16 cellular contexts compared by ENCODE assay signal in genomic region chr11:116563713-116564050, GRCh38.
DNase-seq lines count a peak whose midpoint lies in the region; ATAC-seq, FAIRE-seq and TF ChIP-seq lines count a peak whose summit lies in the region.
"Had no signal": no experiment of that assay in that cellular context is flagged by ENCODE, and none has a peak within 500 bp of the region (broad histone marks: within the 10 kb centered on the region; RNA-seq: fewer than 3 reads in every experiment).

No MANE protein-coding gene starts in this region.

- H3K27me3 ChIP-seq in Caco-2 (replicated peaks; ENCODE audit: control insufficient read depth, insufficient read depth, low read length) (no peaks in the 10 kb centered on the region), left lung (no peaks in the 10 kb centered on the region), osteoblast (ENCODE audit: insufficient read depth, low read length) (no peaks in the 10 kb centered on the region)

- no peak for TF ChIP-seq EP300 in A549 (IDR thresholded peaks at IDR 0.05)

- H3K9me3 Mint-ChIP-seq in Caco-2 (ENCODE audit: unreplicated experiment): peaks cover 10% of the 10 kb centered on the region
- H3K9me3 Mint-ChIP-seq: CD4-positive, alpha-beta T cell had no signal

- CTCF ChIA-PET in A549 (lab: Yijun Ruan, JAX): interaction anchor here (1.9 kb wide), 1 partner anchor 11 kb away, joined by 4 read pairs; no protein-coding TSS in a partner anchor
- CTCF ChIA-PET in Caco-2 (lab: Charles Lee): interaction anchor here (0.5 to 1.0 kb wide), 5 partner anchors 16 to 644 kb away, joined by 3 to 4 read pairs (median 3); no protein-coding TSS in a partner anchor

- H3K4me2 ChIP-seq in A549 (peak overlapping the region; percentile 73), osteoblast (ENCODE audit: insufficient read depth, low read length) (no peak overlapping the region)

- BruUV-seq in Caco-2 (replicated peaks; lab: Mats Ljungman, UMichigan): no TSS peak

- H2AFZ ChIP-seq in osteoblast (ENCODE audit: low read length): no peak overlapping the region

- peak overlapping the region; percentile 1 for H3K4me3 Mint-ChIP-seq in Caco-2 (ENCODE audit: unreplicated experiment)
- H3K4me3 Mint-ChIP-seq: B cell; CD4-positive, alpha-beta T cell; H9; IgD-negative memory B cell had no signal

- ATAC-seq in A549 (peak; percentile 64 to 67), left lung (peak; percentile 49), HG02798 (IDR thresholded peaks at IDR 0.05; ENCODE audit: poor library complexity, unreplicated experiment) (no peak)

- H3K27me3 Mint-ChIP-seq in Caco-2 (ENCODE audit: insufficient read depth, unreplicated experiment): no peaks in the 10 kb centered on the region

- no peaks in the 10 kb centered on the region for H3K79me2 ChIP-seq in osteoblast (ENCODE audit: insufficient read depth, low read length)

- no peaks in the 10 kb centered on the region for H4K20me1 ChIP-seq in osteoblast (ENCODE audit: insufficient read depth, low read length)

- H3K36me3 ChIP-seq in Caco-2 (ENCODE audit: control insufficient read depth, insufficient read depth, low read length): no peaks in the 10 kb centered on the region
- no peaks in the 10 kb centered on the region for H3K36me3 ChIP-seq in left lung
- H3K36me3 ChIP-seq in osteoblast (ENCODE audit: insufficient read depth, low read length): no peaks in the 10 kb centered on the region

- intact Hi-C loops in Caco-2 (cut with micrococcal nuclease; ENCODE audit: unreplicated experiment) (no loop called here), left lung (cut with DNase I) (no loop called here)

- H3K4me1 Mint-ChIP-seq in Caco-2 (ENCODE audit: low read depth, unreplicated experiment): peaks cover 10% of the 10 kb centered on the region
- H3K4me1 Mint-ChIP-seq: B cell had no signal

- FAIRE-seq in A549 (lab: Jason Lieb, UNC): no peak

- H3K4me3 ChIP-seq in A549: no peak overlapping the region
- no peak overlapping the region for H3K4me3 ChIP-seq in Caco-2 (ENCODE audit: low read depth, low read length)
- no peak overlapping the region for H3K4me3 ChIP-seq in astrocyte of the spinal cord (ENCODE audit: low read depth, low read length)
- H3K4me3 ChIP-seq in left lung: no peak overlapping the region
- H3K4me3 ChIP-seq in osteoblast (ENCODE audit: insufficient read depth, low read length): no peak overlapping the region
- H3K4me3 ChIP-seq: SK-N-MC had no signal

- H3K9me3 ChIP-seq in A549 (no peaks in the 10 kb centered on the region), Caco-2 (no peaks in the 10 kb centered on the region), left lung (peaks cover 0 to 6% of the 10 kb centered on the region in 2 donors), osteoblast (ENCODE audit: low read depth, low read length) (no peaks in the 10 kb centered on the region)

- TF ChIP-seq POLR2A in A549 (IDR thresholded peaks at IDR 0.05; ENCODE audit: low read length): no peak

- TF ChIP-seq CTCF in A549 (IDR thresholded peaks at IDR 0.05) (no peak), Caco-2 (IDR thresholded peaks at IDR 0.05; ENCODE audit: insufficient read depth in 1 of 2, low read depth in 1 of 2, low read length in 1 of 2, severe bottlenecking in 1 of 2, unreplicated experiment in 1 of 2) (no peak), astrocyte of the spinal cord (IDR thresholded peaks at IDR 0.05; ENCODE audit: low read depth, low read length) (no peak), left lung (IDR thresholded peaks at IDR 0.05) (no peak), osteoblast (IDR thresholded peaks at IDR 0.05; ENCODE audit: extremely low read depth, low read depth, low read length) (no peak)

- peak overlapping the region; percentile 49 to 55 for H3K27ac ChIP-seq in A549
- H3K27ac ChIP-seq in left lung: no peak overlapping the region
- no peak overlapping the region for H3K27ac ChIP-seq in osteoblast (ENCODE audit: low read depth, low read length)
- H3K27ac ChIP-seq: SK-N-MC had no signal

- H3K27ac Mint-ChIP-seq in Caco-2 (ENCODE audit: unreplicated experiment): no peak overlapping the region
- H3K27ac Mint-ChIP-seq: B cell; CD4-positive, alpha-beta T cell; H9; IgD-negative memory B cell had no signal

- H3K4me1 ChIP-seq in A549: peaks cover 18% of the 10 kb centered on the region
- peaks cover 14% of the 10 kb centered on the region for H3K4me1 ChIP-seq in Caco-2
- H3K4me1 ChIP-seq in left lung: no peaks in the 10 kb centered on the region
- H3K4me1 ChIP-seq in osteoblast (ENCODE audit: insufficient read depth, low read length): no peaks in the 10 kb centered on the region

- DNase-seq in A549 (ENCODE audit: low read depth in 1 of 2, low spot score in 1 of 2) (no peak), Caco-2 (no peak), astrocyte of the spinal cord (ENCODE audit: low read depth, low spot score) (peak; percentile 5), left lung (no peak), 8988T (no peak), osteoblast (ENCODE audit: insufficient read length, low spot score, missing footprints) (no peak)
- DNase-seq: CD4-positive, alpha-beta T cell; H9; MV-4-11; NCI-H1436; NCI-H2171 treated with DMSO at 0.1 percent for 48 hours; NCI-H774 had no signal

- no peak for TF ChIP-seq RAD21 in A549 (conservative IDR thresholded peaks at IDR 0.05 in 1 of 2, IDR thresholded peaks at IDR 0.05 in 1 of 2)

- WGBS in A549 (ENCODE audit: missing lambda C conversion rate): 19% methylated on average over 3 of the region's 5 CpGs

- H3K36me3 Mint-ChIP-seq in Caco-2 (ENCODE audit: insufficient read depth, unreplicated experiment): no peaks in the 10 kb centered on the region

- POLR2A ChIA-PET in A549 (lab: Yijun Ruan, JAX) (no interaction called here), Caco-2 (lab: Charles Lee) (no interaction called here)

- in situ Hi-C loops in astrocyte of the spinal cord (cut with HindIII; ENCODE audit: low sequenced_read_pairs): no loop called here

TF ChIP-seq in A549, 52 proteins besides CTCF, POLR2A, EP300 and RAD21:
- TF ChIP-seq FOXS1 (CRISPR knock-in tag; IDR thresholded peaks at IDR 0.05) (no peak), ZFP36 (IDR thresholded peaks at IDR 0.05; ENCODE audit: borderline replicate concordance, partially characterized antibody) (no peak), CBX2 (IDR thresholded peaks at IDR 0.05; ENCODE audit: borderline replicate concordance, low read depth) (no peak)
- TF ChIP-seq, protein P1, sequence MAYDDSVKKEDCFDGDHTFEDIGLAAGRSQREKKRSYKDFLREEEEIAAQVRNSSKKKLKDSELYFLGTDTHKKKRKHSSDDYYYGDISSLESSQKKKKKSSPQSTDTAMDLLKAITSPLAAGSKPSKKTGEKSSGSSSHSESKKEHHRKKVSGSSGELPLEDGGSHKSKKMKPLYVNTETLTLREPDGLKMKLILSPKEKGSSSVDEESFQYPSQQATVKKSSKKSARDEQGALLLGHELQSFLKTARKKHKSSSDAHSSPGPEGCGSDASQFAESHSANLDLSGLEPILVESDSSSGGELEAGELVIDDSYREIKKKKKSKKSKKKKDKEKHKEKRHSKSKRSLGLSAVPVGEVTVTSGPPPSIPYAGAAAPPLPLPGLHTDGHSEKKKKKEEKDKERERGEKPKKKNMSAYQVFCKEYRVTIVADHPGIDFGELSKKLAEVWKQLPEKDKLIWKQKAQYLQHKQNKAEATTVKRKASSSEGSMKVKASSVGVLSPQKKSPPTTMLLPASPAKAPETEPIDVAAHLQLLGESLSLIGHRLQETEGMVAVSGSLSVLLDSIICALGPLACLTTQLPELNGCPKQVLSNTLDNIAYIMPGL (CRISPR knock-in tag; IDR thresholded peaks at IDR 0.05; ENCODE audit: borderline replicate concordance): no peak

Comparison
In these comparisons a context has a peak if more than half of its experiments do, and no peak if none do; other contexts are left out.
1. H3K27ac ChIP-seq: peak in A549 (2 of 2); none in left lung (0 of 2) and osteoblast (single experiment).